Comparison of ENCODE assay signal across 15 cellular contexts in genomic region chr12:72543777-72544467, GRCh38.
DNase-seq lines count a peak whose midpoint lies in the region; ATAC-seq and TF ChIP-seq lines count a peak whose summit lies in the region.
"Had no signal": no experiment of that assay in that cellular context is flagged by ENCODE, and none has a peak within 500 bp of the region (broad histone marks: within the 10 kb centered on the region; RNA-seq: fewer than 3 reads in every experiment).

No MANE protein-coding gene starts in this region.

- DNase-seq in NCI-H510A treated with DMSO at 0.1 percent for 48 hours (lab: John Stamatoyannopoulos, UW), result peak; percentile 18
- no peak for DNase-seq in NCI-H510A (lab: John Stamatoyannopoulos, UW)
- DNase-seq in HEK293T (ENCODE audit: extremely low spot score), result peak; percentile 24
- peak; percentile 61 for DNase-seq in SK-N-DZ (ENCODE audit: low spot score)
- DNase-seq: AML-193; CD4-positive, alpha-beta memory T cell; DMS153; DMS79; GOT3; H7 had no signal

- CTCF ChIA-PET in HEK293T (lab: Yijun Ruan, JAX), result no interaction called here

- POLR2A ChIA-PET in HEK293T (lab: Yijun Ruan, JAX), result no interaction called here

- no peak for ATAC-seq in GM18873 (IDR thresholded peaks at IDR 0.05; ENCODE audit: low FRiP score, unreplicated experiment)
- ATAC-seq in GM21390 (IDR thresholded peaks at IDR 0.05; ENCODE audit: unreplicated experiment), result no peak
- ATAC-seq in GM19324 (IDR thresholded peaks at IDR 0.05; ENCODE audit: low FRiP score, unreplicated experiment), result no peak
- ATAC-seq: GM12878, HCT116 had no signal

TF ChIP-seq in HEK293T, 16 proteins besides CTCF, POLR2A, EP300 and RAD21:
- no peak for TF ChIP-seq HDGF (IDR thresholded peaks at IDR 0.05; ENCODE audit: borderline replicate concordance)
- TF ChIP-seq BHLHE40 (IDR thresholded peaks at IDR 0.05; ENCODE audit: borderline replicate concordance), result no peak
- TF ChIP-seq SUZ12 (IDR thresholded peaks at IDR 0.05), result no peak
- TF ChIP-seq LEF1 (IDR thresholded peaks at IDR 0.05; ENCODE audit: borderline replicate concordance), result peak; percentile 99
- TF ChIP-seq NFRKB (IDR thresholded peaks at IDR 0.05), result no peak
- no peak for TF ChIP-seq L3MBTL2 (conservative IDR thresholded peaks at IDR 0.05)
- 0 out of 2 replicates have a peak, but pooled peaks have one; percentile 2 for TF ChIP-seq FOXM1 (IDR thresholded peaks at IDR 0.05; ENCODE audit: borderline replicate concordance)
- TF ChIP-seq TARDBP (IDR thresholded peaks at IDR 0.05), result no peak
- TF ChIP-seq CTBP1 (IDR thresholded peaks at IDR 0.05; ENCODE audit: borderline replicate concordance), result peak; percentile 99
- TF ChIP-seq ELF4 (IDR thresholded peaks at IDR 0.05), result no peak
- TF ChIP-seq FOXK2 (IDR thresholded peaks at IDR 0.05), result peak; percentile 62; the same call in 1 of the 2 replicates
- peak; percentile 97 for TF ChIP-seq PKNOX1 (IDR thresholded peaks at IDR 0.05)
- TF ChIP-seq FOXA1 (IDR thresholded peaks at IDR 0.05), result no peak
- peak; percentile 56 for TF ChIP-seq ARNT (IDR thresholded peaks at IDR 0.05)
- no peak for TF ChIP-seq ZNF384 (IDR thresholded peaks at IDR 0.05)
- no peak for TF ChIP-seq SP1 (IDR thresholded peaks at IDR 0.05)
